ENCODE assay signal across 8 cellular contexts in genomic region chr11:35662061-35662648, GRCh38. TPM values are rescaled to one million over a fixed set of nuclear protein-coding genes. Genes with fewer than 3 reads are reported as not detected.
DNase-seq lines count a peak whose midpoint lies in the region; ATAC-seq and TF ChIP-seq lines count a peak whose summit lies in the region.

No MANE protein-coding gene starts in this region.

- H3K4me3 ChIP-seq in HAP-1, result peak overlapping the region; percentile 30
- peak overlapping the region; percentile 70 for H3K4me3 ChIP-seq in NB4 (ENCODE audit: low read depth, low read length)

- intact Hi-C loops in activated T-helper 2 cell treated with anti-CD3 and anti-CD28 coated beads, Interferon-gamma antibody, Interleukin-2, Interleukin-4, amounts not matched to agents 10 μg/mL and 5 μg/mL and 100 μg/mL, durations not matched to agents 14 hours and 24 hours and 36 hours (cut with micrococcal nuclease), result no loop called here
- intact Hi-C loops in Right ventricle myocardium superior (cut with DNase I), result loop anchor here (5.0 kb wide), 1 partner anchor 40 kb away; no protein-coding TSS in a partner anchor

- TF ChIP-seq POLR2A in NB4 (IDR thresholded peaks at IDR 0.05; ENCODE audit: extremely low read depth, insufficient read length), result no peak

- H3K4me3 Mint-ChIP-seq in activated T-helper 2 cell treated with anti-CD3 and anti-CD28 coated beads, Interferon-gamma antibody, Interleukin-2, Interleukin-4, amounts not matched to agents 10 μg/mL and 5 μg/mL and 100 μg/mL, durations not matched to agents 14 hours and 24 hours and 36 hours (ENCODE audit: low read depth), result peak overlapping the region; percentile 86

- DNase-seq in activated CD4-positive, alpha-beta T cell treated with anti-CD3 and anti-CD28 coated beads for 4 hours, result peak; percentile 1 to 40
- DNase-seq in activated CD4-positive, alpha-beta T cell treated with anti-CD3 and anti-CD28 coated beads for 48 hours, result no peak
- DNase-seq in HAP-1 (ENCODE audit: low spot score in 2 of 2), result no peak
- no peak for DNase-seq in NB4 (ENCODE audit: low read depth)
- no peak for DNase-seq in activated T-helper 2 cell treated with anti-CD3 and anti-CD28 coated beads, Interferon-gamma antibody, Interleukin-2, Interleukin-4, amounts not matched to agents 10 μg/mL and 5 μg/mL and 100 μg/mL, durations not matched to agents 14 hours and 24 hours and 36 hours (ENCODE audit: low spot score)
- no peak for DNase-seq in Right ventricle myocardium superior
- peak; percentile 88 for DNase-seq in pons (ENCODE audit: low spot score)
- no peak for DNase-seq in A172 (ENCODE audit: low spot score)

- H3K4me1 ChIP-seq in HAP-1, result peaks cover 8% of the 10 kb centered on the region

- peak overlapping the region; percentile 85 for H3K27ac Mint-ChIP-seq in activated T-helper 2 cell treated with anti-CD3 and anti-CD28 coated beads, Interferon-gamma antibody, Interleukin-2, Interleukin-4, amounts not matched to agents 10 μg/mL and 5 μg/mL and 100 μg/mL, durations not matched to agents 14 hours and 24 hours and 36 hours

- ATAC-seq in Right ventricle myocardium superior (ENCODE audit: poor library complexity), result peak; percentile 64

- H3K27me3 Mint-ChIP-seq in activated T-helper 2 cell treated with anti-CD3 and anti-CD28 coated beads, Interferon-gamma antibody, Interleukin-2, Interleukin-4, amounts not matched to agents 10 μg/mL and 5 μg/mL and 100 μg/mL, durations not matched to agents 14 hours and 24 hours and 36 hours (ENCODE audit: low read depth), result peaks cover 14% of the 10 kb centered on the region

- peaks cover 25% of the 10 kb centered on the region for H3K4me1 Mint-ChIP-seq in activated T-helper 2 cell treated with anti-CD3 and anti-CD28 coated beads, Interferon-gamma antibody, Interleukin-2, Interleukin-4, amounts not matched to agents 10 μg/mL and 5 μg/mL and 100 μg/mL, durations not matched to agents 14 hours and 24 hours and 36 hours (ENCODE audit: low read depth)

- H3K27me3 ChIP-seq in HAP-1 (ENCODE audit: low read depth), result no peaks in the 10 kb centered on the region

- peaks cover 39% of the 10 kb centered on the region for H3K36me3 Mint-ChIP-seq in activated T-helper 2 cell treated with anti-CD3 and anti-CD28 coated beads, Interferon-gamma antibody, Interleukin-2, Interleukin-4, amounts not matched to agents 10 μg/mL and 5 μg/mL and 100 μg/mL, durations not matched to agents 14 hours and 24 hours and 36 hours (ENCODE audit: low read depth)

- TF ChIP-seq CTCF in NB4 (IDR thresholded peaks at IDR 0.05; ENCODE audit: low read depth, low read length), result no peak

- peaks cover 37% of the 10 kb centered on the region for H3K9me3 Mint-ChIP-seq in activated T-helper 2 cell treated with anti-CD3 and anti-CD28 coated beads, Interferon-gamma antibody, Interleukin-2, Interleukin-4, amounts not matched to agents 10 μg/mL and 5 μg/mL and 100 μg/mL, durations not matched to agents 14 hours and 24 hours and 36 hours

- peaks cover 14% of the 10 kb centered on the region for H3K9me3 ChIP-seq in HAP-1

- in situ Hi-C loops in HAP-1 (cut with MboI; ENCODE audit: low sequenced_read_pairs), result no loop called here

- H3K36me3 ChIP-seq in HAP-1 (replicated peaks), result no peaks in the 10 kb centered on the region

RNA-seq across cellular contexts. Expression of gene TRIM44, which starts 0.4 kb away (rescaled TPM):
- 21.7 and 22.8 TPM in 2 replicates for total RNA-seq in activated T-helper 2 cell treated with anti-CD3 and anti-CD28 coated beads, Interferon-gamma antibody, Interleukin-2, Interleukin-4, amounts not matched to agents 10 μg/mL and 5 μg/mL and 100 μg/mL, durations not matched to agents 14 hours and 24 hours and 36 hours
- total RNA-seq in Right ventricle myocardium superior, result 34.0 TPM
- 38.0 and 56.2 TPM in 2 replicates for total RNA-seq in A172 (2014; rRNA removed; shearing (Covaris generic))

RNA-seq across cellular contexts. Expression of gene FJX1, which starts 43.9 kb away (rescaled TPM):
- 0.09 TPM in 2 replicates for total RNA-seq in activated T-helper 2 cell treated with anti-CD3 and anti-CD28 coated beads, Interferon-gamma antibody, Interleukin-2, Interleukin-4, amounts not matched to agents 10 μg/mL and 5 μg/mL and 100 μg/mL, durations not matched to agents 14 hours and 24 hours and 36 hours
- total RNA-seq in Right ventricle myocardium superior, result 0.65 TPM
- total RNA-seq in A172 (2014; rRNA removed; shearing (Covaris generic)), result 38.3 and 53.4 TPM in 2 replicates

Comparison
In these comparisons a context has a peak if more than half of its experiments do, and no peak if none do; other contexts are left out.
1. DNase-seq: peak in activated CD4-positive, alpha-beta T cell treated with anti-CD3 and anti-CD28 coated beads for 4 hours (2 of 2) and pons (single experiment); none in activated CD4-positive, alpha-beta T cell treated with anti-CD3 and anti-CD28 coated beads for 48 hours (single experiment), HAP-1 (0 of 2), NB4 (single experiment), activated T-helper 2 cell treated with anti-CD3 and anti-CD28 coated beads, Interferon-gamma antibody, Interleukin-2, Interleukin-4, amounts not matched to agents 10 μg/mL and 5 μg/mL and 100 μg/mL, durations not matched to agents 14 hours and 24 hours and 36 hours (single experiment), Right ventricle myocardium superior (single experiment) and A172 (single experiment).
2. RNA of gene FJX1, which starts 43.9 kb away (total RNA-seq): 38.3 to 53.4 TPM in A172; 0.65 TPM in Right ventricle myocardium superior (single experiment) and 0.09 TPM in activated T-helper 2 cell treated with anti-CD3 and anti-CD28 coated beads, Interferon-gamma antibody, Interleukin-2, Interleukin-4, amounts not matched to agents 10 μg/mL and 5 μg/mL and 100 μg/mL, durations not matched to agents 14 hours and 24 hours and 36 hours; every median in the first group is over 10 times any median in the second.